Comparison of ENCODE assay signal across 1 cellular context in genomic region chr19:17118957-17119356, GRCh38.
TF ChIP-seq lines count a peak whose summit lies in the region.

No MANE protein-coding gene starts in this region.

TF ChIP-seq in IMR-90, 13 proteins besides CTCF, POLR2A, EP300 and RAD21:
- no peak for TF ChIP-seq BHLHE40 (IDR thresholded peaks at IDR 0.05; ENCODE audit: low read depth, low read length)
- no peak for TF ChIP-seq MXI1 (IDR thresholded peaks at IDR 0.05; ENCODE audit: borderline replicate concordance, low read depth, low read length)
- TF ChIP-seq CHD1 (IDR thresholded peaks at IDR 0.05; ENCODE audit: low read depth, low read length) = no peak
- TF ChIP-seq FOS (IDR thresholded peaks at IDR 0.05; ENCODE audit: low read depth, low read length) = no peak
- TF ChIP-seq CEBPB (IDR thresholded peaks at IDR 0.05; ENCODE audit: low read depth, low read length) = no peak
- no peak for TF ChIP-seq RFX5 (IDR thresholded peaks at IDR 0.05; ENCODE audit: low read depth, low read length)
- no peak for TF ChIP-seq NFE2L2 (IDR thresholded peaks at IDR 0.05; ENCODE audit: low read depth, low read length)
- TF ChIP-seq MAFK (IDR thresholded peaks at IDR 0.05; ENCODE audit: low read depth, low read length) = no peak
- no peak for TF ChIP-seq USF2 (IDR thresholded peaks at IDR 0.05; ENCODE audit: low read depth, low read length)
- no peak for TF ChIP-seq MAZ (IDR thresholded peaks at IDR 0.05; ENCODE audit: borderline replicate concordance, low read depth, low read length)
